Comparison of ENCODE assay signal across 29 cellular contexts in the genomic region with DNA sequence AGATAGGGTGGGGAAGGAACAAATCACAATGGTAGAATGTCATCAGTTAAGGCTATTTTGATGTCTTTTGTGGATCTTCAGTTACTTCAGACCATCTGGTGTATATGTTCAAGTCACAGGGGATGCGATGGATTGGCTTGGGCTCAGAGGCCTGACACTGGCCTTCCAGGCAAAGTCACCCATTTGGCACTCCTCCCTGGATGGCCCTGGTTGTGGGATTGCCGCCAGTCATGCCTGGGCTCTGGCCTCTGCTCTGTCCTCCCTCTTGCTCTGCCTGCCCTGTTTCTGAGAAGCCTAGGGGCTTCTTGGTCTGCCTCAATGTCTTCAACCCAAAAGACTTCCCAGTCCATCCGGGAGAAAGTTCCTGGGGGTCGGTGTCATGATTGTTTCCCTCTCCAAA.
"Had no signal": no experiment of that assay in that cellular context is flagged by ENCODE, and none has a peak within 500 bp of the region (broad histone marks: within the 10 kb centered on the region; RNA-seq: fewer than 3 reads in every experiment).

No MANE protein-coding gene starts in this region.

- H3K4me1 ChIP-seq: adrenal gland, body of pancreas, breast epithelium had no signal

- H3K4me1 Mint-ChIP-seq: activated B cell treated with CpG ODN at 0.5 μM for 24 hours; activated naive CD4-positive, alpha-beta T cell treated with anti-CD3 and anti-CD28 coated beads, Interleukin-2, amount 50 U/mL, for 24 hours; activated T-helper 17 cell treated with anti-CD3 and anti-CD28 coated beads, Interleukin-2, amount 50 U/mL, for 72 hours; T-cell; T-helper 17 cell had no signal

- H3K4me3 ChIP-seq: adrenal gland, body of pancreas, breast epithelium, MG63 had no signal

- ATAC-seq: activated T-cell treated with anti-CD3 and anti-CD28 coated beads, Interleukin-2, amount 50 U/mL, for 72 hours; activated T-helper 17 cell treated with anti-CD3 and anti-CD28 coated beads, Interleukin-2, amount 50 U/mL, for 72 hours; body of pancreas; SK-N-SH treated with all-trans-retinoic acid at 6 μM for 48 hours; T-cell; T-helper 17 cell had no signal

- H3K27me3 ChIP-seq: adrenal gland, body of pancreas, breast epithelium, MG63 had no signal

- H3K4me3 Mint-ChIP-seq: activated B cell treated with CpG ODN at 0.5 μM for 24 hours; activated CD4-positive, alpha-beta memory T cell treated with anti-CD3 and anti-CD28 coated beads for 36 hours; activated naive CD4-positive, alpha-beta T cell treated with anti-CD3 and anti-CD28 coated beads, Interleukin-2, amount 50 U/mL, for 24 hours; activated T-cell treated with anti-CD3 and anti-CD28 coated beads, Interleukin-2, amount 50 U/mL, for 72 hours; activated T-helper 17 cell treated with anti-CD3 and anti-CD28 coated beads, Interleukin-2, amount 50 U/mL, for 72 hours; T-cell; T-helper 17 cell had no signal

- H3K27ac Mint-ChIP-seq: activated B cell treated with CpG ODN at 0.5 μM for 24 hours; activated CD4-positive, alpha-beta memory T cell treated with anti-CD3 and anti-CD28 coated beads for 36 hours; activated naive CD4-positive, alpha-beta T cell treated with anti-CD3 and anti-CD28 coated beads, Interleukin-2, amount 50 U/mL, for 24 hours; activated T-cell treated with anti-CD3 and anti-CD28 coated beads, Interleukin-2, amount 50 U/mL, for 72 hours; activated T-helper 17 cell treated with anti-CD3 and anti-CD28 coated beads, Interleukin-2, amount 50 U/mL, for 72 hours; T-cell; T-helper 17 cell had no signal

- H3K36me3 ChIP-seq: adrenal gland, breast epithelium, MG63 had no signal

- DNase-seq: activated B cell treated with CpG ODN at 0.5 μM for 24 hours; activated CD4-positive, alpha-beta memory T cell treated with anti-CD3 and anti-CD28 coated beads for 36 hours; activated CD4-positive, alpha-beta T cell treated with anti-CD3 and anti-CD28 coated beads for 4 hours; activated CD4-positive, alpha-beta T cell treated with anti-CD3 and anti-CD28 coated beads, Interleukin-2, amount 50 U/mL, for 1 hour; activated CD4-positive, CD25-positive, alpha-beta regulatory T cell treated with anti-CD3 and anti-CD28 coated beads, Interleukin-2, amount 50 U/mL, for 72 hours; activated effector memory CD4-positive, alpha-beta T cell treated with anti-CD3 and anti-CD28 coated beads, Interleukin-2, amount 50 U/mL, for 16 hours; activated naive CD4-positive, alpha-beta T cell; activated T-cell treated with anti-CD3 and anti-CD28 coated beads, Interleukin-2, amount 50 U/mL, for 1 hour; activated T-cell treated with anti-CD3 and anti-CD28 coated beads, Interleukin-2, amount 50 U/mL, for 72 hours; body of pancreas; Kasumi-1; KG1; MG63; NCI-H1048; NCI-H1105 treated with DMSO at 0.1 percent for 48 hours; NCI-H1436; NCI-H1694; NCI-H1930; NCI-H345; NCI-H524 treated with DMSO at 0.1 percent for 48 hours; SIG-M5; T-cell; T-helper 17 cell had no signal

- H3K27ac ChIP-seq: adrenal gland, body of pancreas, breast epithelium, VCaP had no signal

- H3K9me3 ChIP-seq: adrenal gland, body of pancreas, MG63 had no signal

- H3K27me3 Mint-ChIP-seq: activated B cell treated with CpG ODN at 0.5 μM for 24 hours; activated CD4-positive, alpha-beta memory T cell treated with anti-CD3 and anti-CD28 coated beads for 36 hours; activated naive CD4-positive, alpha-beta T cell treated with anti-CD3 and anti-CD28 coated beads, Interleukin-2, amount 50 U/mL, for 24 hours; activated T-helper 17 cell treated with anti-CD3 and anti-CD28 coated beads, Interleukin-2, amount 50 U/mL, for 72 hours; T-cell; T-helper 17 cell had no signal
